Comparison of ENCODE assay signal across 27 cellular contexts in the genomic region with DNA sequence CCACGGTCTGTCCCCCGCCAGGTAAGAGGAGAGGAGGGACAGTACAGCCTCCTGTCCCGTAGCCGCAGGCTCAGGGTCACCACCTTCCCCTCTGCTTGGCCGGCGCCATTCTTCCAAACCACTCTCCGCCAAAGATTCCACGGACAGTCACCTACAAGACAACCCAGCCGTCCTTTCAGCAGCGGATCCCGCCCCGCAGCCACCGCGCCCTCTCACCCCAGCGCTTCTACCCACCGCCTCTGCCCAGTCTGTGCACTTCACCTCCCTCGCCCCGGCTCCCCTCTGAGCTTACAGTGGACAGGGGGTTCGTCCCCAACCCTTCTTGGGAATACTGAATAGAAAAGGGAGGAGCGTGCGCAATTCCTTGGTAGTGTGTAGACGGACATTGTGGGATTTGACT.
"Had no signal": no experiment of that assay in that cellular context is flagged by ENCODE, and none has a peak within 500 bp of the region (broad histone marks: within the 10 kb centered on the region; RNA-seq: fewer than 3 reads in every experiment).

No MANE protein-coding gene starts in this region.

- H3K36me3 ChIP-seq: heart left ventricle, left lung, lower lobe of right lung, pancreas, prostate gland, tibial nerve, vagina had no signal

- H3K4me1 Mint-ChIP-seq: naive B cell; natural killer cell; nephron progenitor cell; stimulated activated naive CD8-positive, alpha-beta T cell treated with anti-CD3 and anti-CD28 coated beads, Interleukin-15, amount 100 ng/mL, for 72 hours had no signal

- H3K36me3 Mint-ChIP-seq: type B pancreatic cell had no signal

- H3K27me3 ChIP-seq: tibial nerve, vagina had no signal

- H3K9me3 ChIP-seq: left lung, lower lobe of right lung, pancreas, prostate gland, tibial nerve, vagina had no signal

- H3K4me1 ChIP-seq: heart left ventricle, left lung, lower lobe of right lung, pancreas, prostate gland, tibial nerve, vagina had no signal

- H3K4me3 Mint-ChIP-seq: natural killer cell; nephron progenitor cell; stimulated activated naive CD8-positive, alpha-beta T cell treated with anti-CD3 and anti-CD28 coated beads, Interleukin-15, amount 100 ng/mL, for 72 hours; type B pancreatic cell had no signal

- H3K27ac Mint-ChIP-seq: naive B cell, natural killer cell, nephron progenitor cell, type B pancreatic cell had no signal

- DNase-seq: heart left ventricle; hypothalamus; left colon; left lung; lower lobe of right lung; mammary epithelial cell; mesenchymal stem cell; naive B cell; natural killer cell; nephron progenitor cell; pancreas; posterior cingulate gyrus; retina; right cardiac atrium; stimulated activated CD4-positive, alpha-beta T cell treated with anti-CD3 and anti-CD28 coated beads, Interleukin-12 subunit alpha, Interleukin-12 subunit beta, amount 100 ng/mL, for 4 hours; stimulated activated CD4-positive, alpha-beta T cell treated with anti-CD3 and anti-CD28 coated beads, Interleukin-15, amount 100 ng/mL, for 24 hours; stimulated activated CD4-positive, alpha-beta T cell treated with anti-CD3 and anti-CD28 coated beads, Interleukin-2, amount 100 ng/mL, for 24 hours; stimulated activated CD4-positive, alpha-beta T cell treated with anti-CD3 and anti-CD28 coated beads, Interleukin-4, amount 100 ng/mL, for 1 hour; stimulated activated naive CD4-positive, alpha-beta T cell treated with Interleukin-2 at 50 U/mL for 16 hours; stimulated activated naive CD8-positive, alpha-beta T cell treated with anti-CD3 and anti-CD28 coated beads, Interleukin-15, amount 100 ng/mL, for 72 hours; substantia nigra had no signal

- H3K27ac ChIP-seq: heart left ventricle, left lung, lower lobe of right lung, pancreas, prostate gland, skin epidermis, tibial nerve, vagina had no signal

- H3K4me3 ChIP-seq: heart left ventricle, left lung, lower lobe of right lung, pancreas, prostate gland, skin epidermis, tibial nerve, vagina had no signal

- ATAC-seq: left colon; left lung; lower lobe of right lung; natural killer cell; pancreas; sciatic nerve; stimulated activated naive CD8-positive, alpha-beta T cell treated with anti-CD3 and anti-CD28 coated beads, Interleukin-15, amount 100 ng/mL, for 72 hours had no signal
